ENCODE assay signal across 9 cellular contexts in genomic region chr19:17873661-17874422, GRCh38. TPM values are rescaled to one million over a fixed set of nuclear protein-coding genes. Genes with fewer than 3 reads are reported as not detected.
DNase-seq lines count a peak whose midpoint lies in the region; ATAC-seq, FAIRE-seq and TF ChIP-seq lines count a peak whose summit lies in the region.
"Had no signal": no experiment of that assay in that cellular context is flagged by ENCODE, and none has a peak within 500 bp of the region (broad histone marks: within the 10 kb centered on the region; RNA-seq: fewer than 3 reads in every experiment).

No MANE protein-coding gene starts in this region.

- H3K79me1 ChIP-seq in mesendoderm (ENCODE audit: low read length): no peaks in the 10 kb centered on the region

- ATAC-seq in HG02938 (IDR thresholded peaks at IDR 0.05; ENCODE audit: unreplicated experiment): no peak

- H3K4me2 ChIP-seq in mesendoderm (ENCODE audit: low read length): peak overlapping the region; percentile 67

- no peaks in the 10 kb centered on the region for H3K4me1 ChIP-seq in mesendoderm (ENCODE audit: control insufficient read depth, low read depth, low read length)

- H3K56ac ChIP-seq in mesendoderm (ENCODE audit: low read length): peak overlapping the region; percentile 75

- H4K8ac ChIP-seq in mesendoderm (ENCODE audit: low read depth, low read length): no peak overlapping the region

- no peak overlapping the region for H4K5ac ChIP-seq in mesendoderm (ENCODE audit: low read length)

- no peaks in the 10 kb centered on the region for H3K27me3 ChIP-seq in mesendoderm (ENCODE audit: insufficient read depth, low read length, poor library complexity)

- H2BK120ac ChIP-seq in mesendoderm (ENCODE audit: low read depth, low read length): no peak overlapping the region

- TF ChIP-seq CTCF in type B pancreatic cell (conservative IDR thresholded peaks at IDR 0.05): no peak

- no peak overlapping the region for H2BK15ac ChIP-seq in mesendoderm (replicated peaks; ENCODE audit: low read depth)

- H3K36me3 ChIP-seq in mesendoderm (ENCODE audit: control insufficient read depth, insufficient read depth, low read length): no peaks in the 10 kb centered on the region

- DNase-seq in AG08395 (ENCODE audit: low spot score) (peak; percentile 33), H54 (ENCODE audit: insufficient read length, low spot score) (peak; percentile 38), SW480 (ENCODE audit: low spot score) (peak; percentile 65), mesendoderm (peak; percentile 84), type B pancreatic cell (ENCODE audit: extremely low spot score, unreplicated experiment) (no peak), RKO (ENCODE audit: low spot score) (no peak)

- H3K4me3 Mint-ChIP-seq in activated naive CD8-positive, alpha-beta T cell: peak overlapping the region; percentile 70
- H3K4me3 Mint-ChIP-seq in type B pancreatic cell: peak overlapping the region; percentile 70

- H3K4me3 ChIP-seq in mesendoderm (ENCODE audit: low read length): peak overlapping the region; percentile 56

- no peak overlapping the region for H3K18ac ChIP-seq in mesendoderm (ENCODE audit: low read length)

- WGBS in mesendoderm (ENCODE audit: extremely low coverage, insufficient coverage, low lambda C conversion rate): no CpG with 5 or more reads among the region's 56 CpGs

- H2AK5ac ChIP-seq in mesendoderm (ENCODE audit: low read length): no peak overlapping the region

- no peaks in the 10 kb centered on the region for H3K36me3 Mint-ChIP-seq in activated naive CD8-positive, alpha-beta T cell
- no peaks in the 10 kb centered on the region for H3K36me3 Mint-ChIP-seq in type B pancreatic cell

- H3K27ac Mint-ChIP-seq in activated naive CD8-positive, alpha-beta T cell: peak overlapping the region; percentile 34
- H3K27ac Mint-ChIP-seq in type B pancreatic cell: no peak overlapping the region

- H3K79me2 ChIP-seq in mesendoderm (ENCODE audit: control insufficient read depth, insufficient read depth, low read length): no peaks in the 10 kb centered on the region

- no peak overlapping the region for H3K27ac ChIP-seq in mesendoderm (ENCODE audit: low read depth, low read length)

- H3K4ac ChIP-seq in mesendoderm (ENCODE audit: low read depth, low read length): no peak overlapping the region

- no peak for FAIRE-seq in H54 (lab: Jason Lieb, UNC)
- FAIRE-seq: astrocyte had no signal

- no peaks in the 10 kb centered on the region for H3K27me3 Mint-ChIP-seq in activated naive CD8-positive, alpha-beta T cell
- H3K27me3 Mint-ChIP-seq in type B pancreatic cell: peaks cover 45% of the 10 kb centered on the region

- no peak overlapping the region for H2BK5ac ChIP-seq in mesendoderm (ENCODE audit: low read length)

- no peaks in the 10 kb centered on the region for H3K9me3 Mint-ChIP-seq in activated naive CD8-positive, alpha-beta T cell (ENCODE audit: low read depth)
- no peaks in the 10 kb centered on the region for H3K9me3 Mint-ChIP-seq in type B pancreatic cell

- H3K9ac ChIP-seq in mesendoderm (ENCODE audit: low read length): peak overlapping the region; percentile 66

- no peak overlapping the region for H3K23ac ChIP-seq in mesendoderm (ENCODE audit: low read length)

- no peak for TF ChIP-seq POLR2A in H54 (IDR thresholded peaks at IDR 0.05; ENCODE audit: low read depth, low read length)

- peaks cover 4% of the 10 kb centered on the region for H3K4me1 Mint-ChIP-seq in activated naive CD8-positive, alpha-beta T cell (ENCODE audit: low read depth)
- no peaks in the 10 kb centered on the region for H3K4me1 Mint-ChIP-seq in type B pancreatic cell (ENCODE audit: unreplicated experiment)

RNA-seq across cellular contexts. Expression of gene SLC5A5, which starts 2.1 kb away (rescaled TPM):
- polyA plus RNA-seq in mesendoderm (2013, experiment 1 of 2): 0.08 TPM
- 0.13 TPM for polyA plus RNA-seq in mesendoderm (2013, experiment 2 of 2)
- 0.75 and 2.3 TPM in 2 replicates for total RNA-seq in type B pancreatic cell (ENCODE audit: low replicate concordance)
- total RNA-seq: astrocyte had no signal

RNA-seq across cellular contexts. Expression of gene RPL18A, which starts 14.1 kb away (rescaled TPM):
- 2,732 TPM for polyA plus RNA-seq in mesendoderm (2013, experiment 1 of 2)
- 2,732 TPM for polyA plus RNA-seq in mesendoderm (2013, experiment 2 of 2)
- total RNA-seq in type B pancreatic cell (ENCODE audit: low replicate concordance): 2,506 and 2,537 TPM in 2 replicates

RNA-seq across cellular contexts. Expression of gene JAK3, which starts 26.1 kb away (rescaled TPM):
- 1.2 TPM for polyA plus RNA-seq in mesendoderm (2013, experiment 1 of 2)
- polyA plus RNA-seq in mesendoderm (2013, experiment 2 of 2): 1.1 TPM
- 1.4 and 4.3 TPM in 2 replicates for total RNA-seq in type B pancreatic cell (ENCODE audit: low replicate concordance)

RNA-seq across cellular contexts. Expression of gene INSL3, which starts 52.5 kb away (rescaled TPM):
- 0.14 TPM for polyA plus RNA-seq in mesendoderm (2013, experiment 1 of 2)
- polyA plus RNA-seq in mesendoderm (2013, experiment 2 of 2): 0.28 TPM
- total RNA-seq in type B pancreatic cell (ENCODE audit: low replicate concordance): not detected in 2 replicates
- total RNA-seq: astrocyte had no signal

RNA-seq across cellular contexts. Expression of gene CCDC124, which starts 59.0 kb away (rescaled TPM):
- polyA plus RNA-seq in mesendoderm (2013, experiment 1 of 2): 77.3 TPM
- 80.4 TPM for polyA plus RNA-seq in mesendoderm (2013, experiment 2 of 2)
- 86.0 and 90.9 TPM in 2 replicates for total RNA-seq in type B pancreatic cell (ENCODE audit: low replicate concordance)

Comparison
In these comparisons a context has a peak if more than half of its experiments do, and no peak if none do; other contexts are left out.
1. DNase-seq: peak in AG08395 (single experiment), H54 (single experiment), SW480 (single experiment) and mesendoderm (single experiment); none in type B pancreatic cell (single experiment) and RKO (single experiment).